Comparison of ENCODE assay signal across 1 cellular context in the genomic region with DNA sequence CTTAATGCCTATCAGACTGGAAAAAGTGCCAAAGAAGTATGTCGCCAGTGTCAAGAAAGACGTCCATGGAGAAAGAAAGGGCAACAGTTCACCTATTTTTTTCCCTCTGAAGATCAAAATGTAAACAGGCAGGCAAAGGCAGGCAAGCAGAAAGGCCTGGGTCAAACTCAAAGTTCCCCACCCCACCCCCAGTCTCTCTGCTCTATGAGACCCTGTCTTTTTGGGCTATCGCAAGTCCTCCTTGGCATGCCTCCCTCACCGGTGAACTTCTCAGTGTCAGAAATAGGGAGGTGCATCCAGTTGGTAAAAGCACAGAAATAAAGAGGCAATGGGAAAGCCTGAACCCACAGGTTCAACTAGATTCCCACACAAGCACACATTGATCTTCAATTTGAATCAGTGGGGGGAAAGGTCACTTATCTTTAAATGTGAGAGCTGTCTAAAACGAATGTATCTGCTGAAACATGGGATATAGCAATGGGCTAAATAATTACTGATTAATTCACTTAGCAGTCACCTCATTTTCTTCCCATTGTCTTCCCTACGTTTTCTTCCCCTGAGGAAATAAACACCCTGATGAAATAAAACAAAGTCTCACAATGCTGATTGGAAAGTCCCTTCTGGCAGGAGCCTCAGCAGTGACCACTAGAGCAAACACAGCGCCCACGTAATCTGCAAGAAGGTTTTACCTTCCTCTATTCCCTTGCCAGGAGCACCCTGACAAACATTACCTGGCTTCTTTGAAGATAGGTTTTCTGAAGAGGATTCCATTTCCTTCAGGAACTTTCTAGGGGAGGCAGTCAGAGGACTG.
TF ChIP-seq lines count a peak whose summit lies in the region.

No MANE protein-coding gene starts in this region.

TF ChIP-seq in GM23338, 12 proteins besides CTCF, POLR2A, EP300 and RAD21:
- TF ChIP-seq, protein P1, sequence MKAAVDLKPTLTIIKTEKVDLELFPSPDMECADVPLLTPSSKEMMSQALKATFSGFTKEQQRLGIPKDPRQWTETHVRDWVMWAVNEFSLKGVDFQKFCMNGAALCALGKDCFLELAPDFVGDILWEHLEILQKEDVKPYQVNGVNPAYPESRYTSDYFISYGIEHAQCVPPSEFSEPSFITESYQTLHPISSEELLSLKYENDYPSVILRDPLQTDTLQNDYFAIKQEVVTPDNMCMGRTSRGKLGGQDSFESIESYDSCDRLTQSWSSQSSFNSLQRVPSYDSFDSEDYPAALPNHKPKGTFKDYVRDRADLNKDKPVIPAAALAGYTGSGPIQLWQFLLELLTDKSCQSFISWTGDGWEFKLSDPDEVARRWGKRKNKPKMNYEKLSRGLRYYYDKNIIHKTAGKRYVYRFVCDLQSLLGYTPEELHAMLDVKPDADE (IDR thresholded peaks at IDR 0.05): no peak
- TF ChIP-seq NANOG (IDR thresholded peaks at IDR 0.05; ENCODE audit: borderline replicate concordance): no peak
- no peak for TF ChIP-seq EZH2 (IDR thresholded peaks at IDR 0.05; ENCODE audit: low read depth, unreplicated experiment)
- TF ChIP-seq POLR2AphosphoS5 (IDR thresholded peaks at IDR 0.05; ENCODE audit: low read depth): no peak
- TF ChIP-seq ZNF331 (CRISPR knock-in tag; IDR thresholded peaks at IDR 0.05; ENCODE audit: low read depth): no peak
- TF ChIP-seq, protein P2, sequence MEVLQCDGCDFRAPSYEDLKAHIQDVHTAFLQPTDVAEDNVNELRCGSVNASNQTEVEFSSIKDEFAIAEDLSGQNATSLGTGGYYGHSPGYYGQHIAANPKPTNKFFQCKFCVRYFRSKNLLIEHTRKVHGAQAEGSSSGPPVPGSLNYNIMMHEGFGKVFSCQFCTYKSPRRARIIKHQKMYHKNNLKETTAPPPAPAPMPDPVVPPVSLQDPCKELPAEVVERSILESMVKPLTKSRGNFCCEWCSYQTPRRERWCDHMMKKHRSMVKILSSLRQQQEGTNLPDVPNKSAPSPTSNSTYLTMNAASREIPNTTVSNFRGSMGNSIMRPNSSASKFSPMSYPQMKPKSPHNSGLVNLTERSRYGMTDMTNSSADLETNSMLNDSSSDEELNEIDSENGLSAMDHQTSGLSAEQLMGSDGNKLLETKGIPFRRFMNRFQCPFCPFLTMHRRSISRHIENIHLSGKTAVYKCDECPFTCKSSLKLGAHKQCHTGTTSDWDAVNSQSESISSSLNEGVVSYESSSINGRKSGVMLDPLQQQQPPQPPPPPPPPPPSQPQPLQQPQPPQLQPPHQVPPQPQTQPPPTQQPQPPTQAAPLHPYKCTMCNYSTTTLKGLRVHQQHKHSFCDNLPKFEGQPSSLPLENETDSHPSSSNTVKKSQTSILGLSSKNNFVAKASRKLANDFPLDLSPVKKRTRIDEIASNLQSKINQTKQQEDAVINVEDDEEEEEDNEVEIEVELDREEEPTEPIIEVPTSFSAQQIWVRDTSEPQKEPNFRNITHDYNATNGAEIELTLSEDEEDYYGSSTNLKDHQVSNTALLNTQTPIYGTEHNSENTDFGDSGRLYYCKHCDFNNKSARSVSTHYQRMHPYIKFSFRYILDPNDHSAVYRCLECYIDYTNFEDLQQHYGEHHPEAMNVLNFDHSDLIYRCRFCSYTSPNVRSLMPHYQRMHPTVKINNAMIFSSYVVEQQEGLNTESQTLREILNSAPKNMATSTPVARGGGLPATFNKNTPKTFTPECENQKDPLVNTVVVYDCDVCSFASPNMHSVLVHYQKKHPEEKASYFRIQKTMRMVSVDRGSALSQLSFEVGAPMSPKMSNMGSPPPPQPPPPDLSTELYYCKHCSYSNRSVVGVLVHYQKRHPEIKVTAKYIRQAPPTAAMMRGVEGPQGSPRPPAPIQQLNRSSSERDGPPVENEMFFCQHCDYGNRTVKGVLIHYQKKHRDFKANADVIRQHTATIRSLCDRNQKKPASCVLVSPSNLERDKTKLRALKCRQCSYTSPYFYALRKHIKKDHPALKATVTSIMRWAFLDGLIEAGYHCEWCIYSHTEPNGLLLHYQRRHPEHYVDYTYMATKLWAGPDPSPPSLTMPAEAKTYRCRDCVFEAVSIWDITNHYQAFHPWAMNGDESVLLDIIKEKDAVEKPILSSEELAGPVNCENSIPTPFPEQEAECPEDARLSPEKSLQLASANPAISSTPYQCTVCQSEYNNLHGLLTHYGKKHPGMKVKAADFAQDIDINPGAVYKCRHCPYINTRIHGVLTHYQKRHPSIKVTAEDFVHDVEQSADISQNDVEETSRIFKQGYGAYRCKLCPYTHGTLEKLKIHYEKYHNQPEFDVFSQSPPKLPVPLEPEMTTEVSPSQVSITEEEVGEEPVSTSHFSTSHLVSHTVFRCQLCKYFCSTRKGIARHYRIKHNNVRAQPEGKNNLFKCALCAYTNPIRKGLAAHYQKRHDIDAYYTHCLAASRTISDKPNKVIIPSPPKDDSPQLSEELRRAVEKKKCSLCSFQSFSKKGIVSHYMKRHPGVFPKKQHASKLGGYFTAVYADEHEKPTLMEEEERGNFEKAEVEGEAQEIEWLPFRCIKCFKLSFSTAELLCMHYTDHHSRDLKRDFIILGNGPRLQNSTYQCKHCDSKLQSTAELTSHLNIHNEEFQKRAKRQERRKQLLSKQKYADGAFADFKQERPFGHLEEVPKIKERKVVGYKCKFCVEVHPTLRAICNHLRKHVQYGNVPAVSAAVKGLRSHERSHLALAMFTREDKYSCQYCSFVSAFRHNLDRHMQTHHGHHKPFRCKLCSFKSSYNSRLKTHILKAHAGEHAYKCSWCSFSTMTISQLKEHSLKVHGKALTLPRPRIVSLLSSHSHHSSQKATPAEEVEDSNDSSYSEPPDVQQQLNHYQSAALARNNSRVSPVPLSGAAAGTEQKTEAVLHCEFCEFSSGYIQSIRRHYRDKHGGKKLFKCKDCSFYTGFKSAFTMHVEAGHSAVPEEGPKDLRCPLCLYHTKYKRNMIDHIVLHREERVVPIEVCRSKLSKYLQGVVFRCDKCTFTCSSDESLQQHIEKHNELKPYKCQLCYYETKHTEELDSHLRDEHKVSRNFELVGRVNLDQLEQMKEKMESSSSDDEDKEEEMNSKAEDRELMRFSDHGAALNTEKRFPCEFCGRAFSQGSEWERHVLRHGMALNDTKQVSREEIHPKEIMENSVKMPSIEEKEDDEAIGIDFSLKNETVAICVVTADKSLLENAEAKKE (CRISPR knock-in tag; IDR thresholded peaks at IDR 0.05): no peak
- no peak for TF ChIP-seq STAT1 (IDR thresholded peaks at IDR 0.05; ENCODE audit: unreplicated experiment)
